Comparison of ENCODE assay signal across 24 cellular contexts in genomic region chr10:76563286-76563685, GRCh38.
DNase-seq lines count a peak whose midpoint lies in the region; ATAC-seq, FAIRE-seq and TF ChIP-seq lines count a peak whose summit lies in the region.
"Had no signal": no experiment of that assay in that cellular context is flagged by ENCODE, and none has a peak within 500 bp of the region (broad histone marks: within the 10 kb centered on the region; RNA-seq: fewer than 3 reads in every experiment).

No MANE protein-coding gene starts in this region.

- no peak for FAIRE-seq in HepG2 (lab: Jason Lieb, UNC)
- FAIRE-seq in K562 (lab: Jason Lieb, UNC) = no peak
- FAIRE-seq: GM12878, GM12892, GM18507 had no signal

- H4K20me1 ChIP-seq in HepG2 (ENCODE audit: insufficient read depth, low read length) = no peaks in the 10 kb centered on the region
- no peaks in the 10 kb centered on the region for H4K20me1 ChIP-seq in K562 (replicated peaks; ENCODE audit: control insufficient read depth, insufficient read depth, low read length)
- H4K20me1 ChIP-seq: BLaER1 had no signal

- POLR2A ChIA-PET in HepG2 (lab: Yijun Ruan, JAX) = no interaction called here
- POLR2A ChIA-PET in K562 (lab: Yijun Ruan, JAX) = no interaction called here

- H3K4me1 ChIP-seq in HepG2 (ENCODE audit: insufficient read depth, low read length) = peaks cover 36% of the 10 kb centered on the region
- peaks cover 0 to 13% (median 6%) of the 10 kb centered on the region in 4 donors for H3K4me1 ChIP-seq in right lobe of liver
- H3K4me1 ChIP-seq in K562 (replicated peaks in 1 of 2; ENCODE audit: control insufficient read depth in 2 of 2, insufficient read depth in 2 of 2, low read length in 2 of 2) = no peaks in the 10 kb centered on the region
- H3K4me1 ChIP-seq: BE2C, BLaER1 had no signal

- ATAC-seq in HepG2 = no peak
- ATAC-seq in right lobe of liver = no peak
- ATAC-seq in K562 = no peak
- ATAC-seq in GM18868 (IDR thresholded peaks at IDR 0.05; ENCODE audit: unreplicated experiment) = no peak
- ATAC-seq: GM12878 had no signal

- H3K27me3 ChIP-seq in HepG2 (ENCODE audit: control insufficient read depth in 1 of 2, insufficient read depth in 2 of 2, low read length in 2 of 2) (no peaks in the 10 kb centered on the region), right lobe of liver (no peaks in the 10 kb centered on the region), K562 (ENCODE audit: control insufficient read depth in 2 of 2, insufficient read depth in 2 of 2, low read length in 2 of 2) (no peaks in the 10 kb centered on the region)
- H3K27me3 ChIP-seq: BE2C, BLaER1 had no signal

- H2AFZ ChIP-seq in HepG2 (ENCODE audit: low read length) (no peak overlapping the region), K562 (ENCODE audit: low read depth, low read length) (no peak overlapping the region)

- intact Hi-C loops in HepG2 (cut with micrococcal nuclease; ENCODE audit: unreplicated experiment) (no loop called here), right lobe of liver (cut with DNase I) (no loop called here), K562 (cut with micrococcal nuclease) (no loop called here)

- no peaks in the 10 kb centered on the region for H3K79me2 ChIP-seq in HepG2 (ENCODE audit: insufficient read depth, low read length)
- no peaks in the 10 kb centered on the region for H3K79me2 ChIP-seq in K562 (ENCODE audit: control insufficient read depth, insufficient read depth, low read length)

- H3K4me2 ChIP-seq in HepG2 (ENCODE audit: low read depth, low read length) (no peak overlapping the region), K562 (ENCODE audit: insufficient read depth, low read length) (no peak overlapping the region)
- H3K4me2 ChIP-seq: BLaER1 had no signal

- BruUV-seq in HepG2 (replicated peaks; lab: Mats Ljungman, UMichigan) = no TSS peak
- no TSS peak for BruUV-seq in K562 (replicated peaks; lab: Mats Ljungman, UMichigan)

- in situ Hi-C loops in HepG2 (cut with HindIII; ENCODE audit: extremely low pct_ligation_motif_present, low pct_unique_long_range_greater_than_20kb) = no loop called here
- in situ Hi-C loops in K562 (cut with MboI) = no loop called here

- TF ChIP-seq POLR2A in HepG2 (IDR thresholded peaks at IDR 0.05; ENCODE audit: insufficient read depth in 1 of 2, low read depth in 2 of 2, low read length in 2 of 2) (no peak), right lobe of liver (IDR thresholded peaks at IDR 0.05) (no peak), K562 (conservative IDR thresholded peaks at IDR 0.05) (no peak)

- H3K27ac ChIP-seq in HepG2 (ENCODE audit: extremely low read length, insufficient read depth, low read length) = no peak overlapping the region
- H3K27ac ChIP-seq in right lobe of liver = no peak overlapping the region
- H3K27ac ChIP-seq in K562 (ENCODE audit: extremely low read depth, low read depth, low read length) = no peak overlapping the region
- H3K27ac ChIP-seq: 22Rv1, BLaER1 had no signal

- DNase-seq in HepG2 (ENCODE audit: low spot score) (no peak), right lobe of liver (no peak), K562 (ENCODE audit: extremely low read depth in 1 of 4, low spot score in 3 of 4) (no peak)
- DNase-seq in activated effector memory CD4-positive, alpha-beta T cell treated with Interleukin-2 at 50 U/mL for 16 hours = no peak
- DNase-seq: ACHN; BE2C; C1 segment of cervical spinal cord; CD4-positive, alpha-beta memory T cell; CD4-positive, CD25-positive, alpha-beta regulatory T cell; CD8-positive, alpha-beta memory T cell; COR-L47; DMS 273 treated with DMSO at 0.1 percent for 48 hours; DMS153; DMS53; DMS79; DND-41; EL; GDM1 had no signal

- H3K9me3 ChIP-seq in HepG2 (ENCODE audit: low read length) (no peaks in the 10 kb centered on the region), right lobe of liver (no peaks in the 10 kb centered on the region), K562 (replicated peaks; ENCODE audit: control insufficient read depth, insufficient read depth, low read depth, low read length) (no peaks in the 10 kb centered on the region)
- H3K9me3 ChIP-seq: BE2C, BLaER1 had no signal

- H3K36me3 ChIP-seq in HepG2 (replicated peaks in 1 of 2; ENCODE audit: control insufficient read depth in 1 of 2, insufficient read depth in 2 of 2, low read length in 2 of 2) = no peaks in the 10 kb centered on the region
- H3K36me3 ChIP-seq in right lobe of liver = no peaks in the 10 kb centered on the region
- no peaks in the 10 kb centered on the region for H3K36me3 ChIP-seq in K562 (ENCODE audit: control insufficient read depth, insufficient read depth, low read length)
- H3K36me3 ChIP-seq: BE2C, BLaER1 had no signal

- TF ChIP-seq RAD21 in HepG2 (CRISPR knock-in tag; IDR thresholded peaks at IDR 0.05) (no peak), K562 (CRISPR knock-in tag; conservative IDR thresholded peaks at IDR 0.05 in 1 of 2, IDR thresholded peaks at IDR 0.05 in 1 of 2) (no peak)

- TF ChIP-seq EP300 in HepG2 (IDR thresholded peaks at IDR 0.05; ENCODE audit: low read depth in 2 of 2, low read length in 2 of 2) = no peak
- no peak for TF ChIP-seq EP300 in HepG2 (CRISPR knock-in tag; IDR thresholded peaks at IDR 0.05; ENCODE audit: borderline replicate concordance)
- no peak for TF ChIP-seq EP300 in K562 (IDR thresholded peaks at IDR 0.05; ENCODE audit: low read length)

- H3K9me1 ChIP-seq in K562 (ENCODE audit: control insufficient read depth, insufficient read depth, low read length) = no peaks in the 10 kb centered on the region

- CTCF ChIA-PET in HepG2 (lab: Yijun Ruan, JAX; ENCODE audit: low intra/inter-chr PET ratio, low total read pairs) = no interaction called here
- CTCF ChIA-PET in K562 (lab: Yijun Ruan, JAX; ENCODE audit: low intra/inter-chr PET ratio) = no interaction called here

- no peak overlapping the region for H3K9ac ChIP-seq in HepG2 (ENCODE audit: insufficient read depth, low read depth, low read length)
- no peak overlapping the region for H3K9ac ChIP-seq in K562 (ENCODE audit: insufficient read depth in 1 of 2, low read depth in 2 of 2, low read length in 2 of 2)
- H3K9ac ChIP-seq: BLaER1 had no signal

- H3K4me3 ChIP-seq in HepG2 (replicated peaks in 1 of 3; ENCODE audit: insufficient read depth in 1 of 3, low read depth in 2 of 3, low read length in 3 of 3) (no peak overlapping the region), right lobe of liver (no peak overlapping the region), K562 (no peak overlapping the region)
- H3K4me3 ChIP-seq: BLaER1, GM12878 had no signal

- TF ChIP-seq CTCF in HepG2 (CRISPR knock-in tag; IDR thresholded peaks at IDR 0.05) (no peak), right lobe of liver (IDR thresholded peaks at IDR 0.05) (no peak), K562 (IDR thresholded peaks at IDR 0.05 in 2 of 3, conservative IDR thresholded peaks at IDR 0.05 in 1 of 3; ENCODE audit: insufficient read depth in 2 of 3, low read depth in 1 of 3, low read length in 3 of 3) (no peak)

TF ChIP-seq in HepG2, 621 proteins besides CTCF, POLR2A, EP300 and RAD21 (continues in another document):
- TF ChIP-seq HNF4A (CRISPR knock-in tag; IDR thresholded peaks at IDR 0.05) = no peak
- peak; percentile 76 for TF ChIP-seq MAFF (IDR thresholded peaks at IDR 0.05; ENCODE audit: low read depth, low read length)

TF ChIP-seq in K562, 482 proteins besides CTCF, POLR2A, EP300 and RAD21:
- TF ChIP-seq SIX5 (IDR thresholded peaks at IDR 0.05; ENCODE audit: borderline replicate concordance in 1 of 2, insufficient read depth in 1 of 2, low read depth in 1 of 2, low read length in 2 of 2) (no peak), SRF (CRISPR knock-in tag; IDR thresholded peaks at IDR 0.05) (no peak), PTRF (tag; IDR thresholded peaks at IDR 0.05) (no peak), GTF2F1 (IDR thresholded peaks at IDR 0.05; ENCODE audit: low read depth, low read length) (no peak), ZC3H4 (CRISPR knock-in tag; IDR thresholded peaks at IDR 0.05; ENCODE audit: borderline replicate concordance) (no peak), MAFF (IDR thresholded peaks at IDR 0.05; ENCODE audit: low read length) (peak; percentile 39; the same call in 1 of the 2 replicates), CBX1 (IDR thresholded peaks at IDR 0.05; ENCODE audit: low read depth) (no peak), RAD51 (IDR thresholded peaks at IDR 0.05; ENCODE audit: borderline replicate concordance, low read depth) (no peak), USF1 (CRISPR knock-in tag; IDR thresholded peaks at IDR 0.05) (no peak), PHTF2 (CRISPR knock-in tag; IDR thresholded peaks at IDR 0.05) (no peak), KLF1 (tag; IDR thresholded peaks at IDR 0.05) (no peak), ZNF316 (IDR thresholded peaks at IDR 0.05) (peak; percentile 61), C11orf30 (IDR thresholded peaks at IDR 0.05; ENCODE audit: low read depth) (peak; percentile 37; the same call in 1 of the 2 replicates)

Comparison
In these comparisons a context has a peak if more than half of its experiments do, and no peak if none do; other contexts are left out.
1. Of the 241 proteins assayed by ChIP-seq in both HepG2 and K562: peak only in HepG2: MAFK; only in K562: none; in both: MAFF; in neither: 239.